ENCODE assay signal across 9 cellular contexts in genomic region chr1:40769815-40770214, GRCh38. TPM values are rescaled to one million over a fixed set of nuclear protein-coding genes. Genes with fewer than 3 reads are reported as not detected.
DNase-seq lines count a peak whose midpoint lies in the region; ATAC-seq and TF ChIP-seq lines count a peak whose summit lies in the region.
"Had no signal": no experiment of that assay in that cellular context is flagged by ENCODE, and none has a peak within 500 bp of the region (broad histone marks: within the 10 kb centered on the region; RNA-seq: fewer than 3 reads in every experiment).

No MANE protein-coding gene starts in this region.

- no peaks in the 10 kb centered on the region for H3K9me2 ChIP-seq in Karpas-422 (replicated peaks; ENCODE audit: insufficient read depth, low read length)

- no peaks in the 10 kb centered on the region for H3K9me3 Mint-ChIP-seq in activated naive CD8-positive, alpha-beta T cell treated with anti-CD3 and anti-CD28 coated beads, Interleukin-2, amount 50 U/mL, for 24 hours

- H3K9me3 ChIP-seq in Karpas-422 (ENCODE audit: low read length) (no peaks in the 10 kb centered on the region), right lobe of liver (no peaks in the 10 kb centered on the region)

- intact Hi-C loops in right lobe of liver (cut with DNase I) = loop anchor here in 1 of 2 donors (10.0 kb wide), 1 partner anchor 165 kb away; no protein-coding TSS in a partner anchor

- H3K4me1 ChIP-seq in Karpas-422 (ENCODE audit: low read length) (peaks cover 35% of the 10 kb centered on the region), right lobe of liver (peaks cover 0 to 11% (median 4%) of the 10 kb centered on the region in 4 donors)

- no peak for TF ChIP-seq POLR2A in right lobe of liver (IDR thresholded peaks at IDR 0.05)

- H3K79me2 ChIP-seq in Karpas-422 (ENCODE audit: low read length) = no peaks in the 10 kb centered on the region

- TF ChIP-seq CTCF in right lobe of liver (IDR thresholded peaks at IDR 0.05) = peak; percentile 18 to 39 (median 29)

- no peak overlapping the region for H2AFZ ChIP-seq in Karpas-422 (ENCODE audit: low read length)

- H3K36me3 Mint-ChIP-seq in activated naive CD8-positive, alpha-beta T cell treated with anti-CD3 and anti-CD28 coated beads, Interleukin-2, amount 50 U/mL, for 24 hours (ENCODE audit: low read depth) = peaks cover 29% of the 10 kb centered on the region

- peaks cover 10% of the 10 kb centered on the region for H3K4me1 Mint-ChIP-seq in activated naive CD8-positive, alpha-beta T cell treated with anti-CD3 and anti-CD28 coated beads, Interleukin-2, amount 50 U/mL, for 24 hours

- no peak overlapping the region for H3K4me2 ChIP-seq in Karpas-422 (ENCODE audit: low read depth, low read length, poor library complexity, severe bottlenecking)

- no peaks in the 10 kb centered on the region for H3K27me3 ChIP-seq in Karpas-422 (ENCODE audit: low read length)
- H3K27me3 ChIP-seq in right lobe of liver = no peaks in the 10 kb centered on the region

- no peaks in the 10 kb centered on the region for H4K20me1 ChIP-seq in Karpas-422 (ENCODE audit: insufficient read depth, low read depth, low read length)

- no peak overlapping the region for H3K4me3 Mint-ChIP-seq in activated naive CD8-positive, alpha-beta T cell treated with anti-CD3 and anti-CD28 coated beads, Interleukin-2, amount 50 U/mL, for 24 hours

- H3K27ac ChIP-seq in Karpas-422 (ENCODE audit: low read length) = peak overlapping the region; percentile 46
- H3K27ac ChIP-seq in right lobe of liver = no peak overlapping the region

- peaks cover 49% of the 10 kb centered on the region for H3K36me3 ChIP-seq in Karpas-422 (ENCODE audit: insufficient read depth, low read length)
- H3K36me3 ChIP-seq in right lobe of liver = peaks cover 0 to 71% (median 25%) of the 10 kb centered on the region in 4 donors

- H3K27ac Mint-ChIP-seq in activated naive CD8-positive, alpha-beta T cell treated with anti-CD3 and anti-CD28 coated beads, Interleukin-2, amount 50 U/mL, for 24 hours = peak overlapping the region; percentile 44

- H3K4me3 ChIP-seq in Karpas-422 (ENCODE audit: low read length) (no peak overlapping the region), right lobe of liver (no peak overlapping the region)

- DNase-seq in EH (ENCODE audit: low read depth) (peak; percentile 38), Karpas-422 (peak; percentile 62), right lobe of liver (no peak), NCI-H146 (lab: John Stamatoyannopoulos, UW) (no peak), NCI-H524 treated with DMSO at 0.1 percent for 48 hours (lab: John Stamatoyannopoulos, UW) (no peak)
- DNase-seq in activated naive CD8-positive, alpha-beta T cell treated with anti-CD3 and anti-CD28 coated beads, Interleukin-2, amount 50 U/mL, for 24 hours = no peak
- DNase-seq in stimulated activated CD4-positive, alpha-beta T cell treated with anti-CD3 and anti-CD28 coated beads, Interleukin-4, amount 100 ng/mL, for 4 hours = no peak
- DNase-seq: retina, T-helper 9 cell had no signal

- no peaks in the 10 kb centered on the region for H3K27me3 Mint-ChIP-seq in activated naive CD8-positive, alpha-beta T cell treated with anti-CD3 and anti-CD28 coated beads, Interleukin-2, amount 50 U/mL, for 24 hours

- ATAC-seq in activated naive CD8-positive, alpha-beta T cell treated with anti-CD3 and anti-CD28 coated beads, Interleukin-2, amount 50 U/mL, for 24 hours = peak; percentile 38
- ATAC-seq in right lobe of liver = peak; percentile 37 to 53 (median 42)

- 89% methylated on average over 4 of the region's 4 CpGs for WGBS in right lobe of liver (ENCODE audit: insufficient coverage, low coverage, low lambda C conversion rate, missing lambda C conversion rate)

- no peak overlapping the region for H3K9ac ChIP-seq in Karpas-422 (ENCODE audit: low read length)

RNA-seq across cellular contexts. Expression of gene KCNQ4, which starts 13.8 kb away (rescaled TPM):
- 2.3 and 3.2 TPM in 2 replicates for total RNA-seq in Karpas-422 (2014; rRNA removed; shearing (Covaris generic); ENCODE audit: low replicate concordance)
- total RNA-seq in right lobe of liver = under 1 TPM; 0.12 to 0.23 (median 0.15) TPM

Comparison
In these comparisons a context has a peak if more than half of its experiments do, and no peak if none do; other contexts are left out.
1. DNase-seq: peak in EH (single experiment) and Karpas-422 (single experiment); none in activated naive CD8-positive, alpha-beta T cell treated with anti-CD3 and anti-CD28 coated beads, Interleukin-2, amount 50 U/mL, for 24 hours (single experiment), right lobe of liver (0 of 3), NCI-H146 (single experiment), NCI-H524 treated with DMSO at 0.1 percent for 48 hours (single experiment) and stimulated activated CD4-positive, alpha-beta T cell treated with anti-CD3 and anti-CD28 coated beads, Interleukin-4, amount 100 ng/mL, for 4 hours (0 of 2).